8 cellular contexts compared by ENCODE assay signal in genomic region chr2:171894612-171894947, GRCh38. TPM values are rescaled to one million over a fixed set of nuclear protein-coding genes. Genes with fewer than 3 reads are reported as not detected.
DNase-seq lines count a peak whose midpoint lies in the region; ATAC-seq and TF ChIP-seq lines count a peak whose summit lies in the region.

No MANE protein-coding gene starts in this region.

- DNase-seq in RWPE1 (ENCODE audit: low spot score): no peak
- no peak for DNase-seq in esophagus muscularis mucosa (ENCODE audit: extremely low spot score)
- no peak for DNase-seq in progenitor cell of endocrine pancreas (ENCODE audit: low spot score, unreplicated experiment)
- DNase-seq in retina: no peak
- DNase-seq in HuH-7 (ENCODE audit: low spot score): no peak
- no peak for DNase-seq in GM10248 (ENCODE audit: extremely low spot score)

- peak overlapping the region; percentile 95 for H3K9ac ChIP-seq in ES-I3 (ENCODE audit: low read depth, low read length)

- H3K27me3 ChIP-seq in esophagus muscularis mucosa: no peaks in the 10 kb centered on the region

- intact Hi-C loops in esophagus muscularis mucosa (cut with DNase I): loop anchor here (1.0 kb wide), 1 partner anchor 27 kb away; no protein-coding TSS in a partner anchor

- H3K27me3 Mint-ChIP-seq in progenitor cell of endocrine pancreas: peaks cover 41% of the 10 kb centered on the region

- no peak for ATAC-seq in HG02973 (IDR thresholded peaks at IDR 0.05; ENCODE audit: unreplicated experiment)

- peak overlapping the region; percentile 23 for H3K27ac Mint-ChIP-seq in progenitor cell of endocrine pancreas

- TF ChIP-seq EP300 in esophagus muscularis mucosa (IDR thresholded peaks at IDR 0.05): no peak

- peak overlapping the region; percentile 82 for H3K27ac ChIP-seq in RWPE1
- H3K27ac ChIP-seq in esophagus muscularis mucosa (replicated peaks in 1 of 4): peak overlapping the region; percentile 85 to 88 (median 86)

- TF ChIP-seq POLR2A in esophagus muscularis mucosa (IDR thresholded peaks at IDR 0.05; ENCODE audit: low read depth): no peak

- H3K9me3 ChIP-seq in ES-I3 (ENCODE audit: control insufficient read depth, insufficient read depth, low read length) (0 out of 2 replicates have a peak, but pooled peaks cover 3% of the 10 kb centered on the region), esophagus muscularis mucosa (no peaks in the 10 kb centered on the region)

- 21% methylated on average over 10 of the region's 10 CpGs for WGBS in esophagus muscularis mucosa

- TF ChIP-seq CTCF in RWPE1 (conservative IDR thresholded peaks at IDR 0.05; ENCODE audit: low read depth): no peak
- no peak for TF ChIP-seq CTCF in esophagus muscularis mucosa (IDR thresholded peaks at IDR 0.05)
- no peak for TF ChIP-seq CTCF in progenitor cell of endocrine pancreas (IDR thresholded peaks at IDR 0.05; ENCODE audit: unreplicated experiment)
- TF ChIP-seq CTCF in GM10248 (IDR thresholded peaks at IDR 0.05; ENCODE audit: control extremely low read depth, extremely low read depth, low read depth, missing control alignments): no peak

- H3K4me3 Mint-ChIP-seq in progenitor cell of endocrine pancreas (ENCODE audit: low read depth): peak overlapping the region; percentile 92

- H3K4me3 ChIP-seq in esophagus muscularis mucosa: peak overlapping the region; percentile 74 to 95 (median 89)

- CTCF ChIA-PET in RWPE1 (lab: Yijun Ruan, JAX) (interaction anchor here (0.7 kb wide), 1 partner anchor 12 kb away, joined by 3 read pairs; no protein-coding TSS in a partner anchor), GM10248 (lab: Yijun Ruan, JAX) (interaction anchor here (1.1 to 2.3 kb wide), 3 partner anchors 11 to 190 kb away, joined by 3 to 14 read pairs (median 5); partner anchors contain the start of gene HAT1)

- H3K36me3 ChIP-seq in ES-I3 (ENCODE audit: insufficient read depth, low read length): no peaks in the 10 kb centered on the region
- H3K36me3 ChIP-seq in esophagus muscularis mucosa: peaks cover 0 to 7% (median 2%) of the 10 kb centered on the region in 4 donors

- H3K4me1 ChIP-seq in ES-I3 (ENCODE audit: insufficient read depth, low read length) (peaks cover 4% of the 10 kb centered on the region; the same call in 1 of the 2 replicates), esophagus muscularis mucosa (peaks cover 5 to 67% (median 54%) of the 10 kb centered on the region in 4 donors)

- no peaks in the 10 kb centered on the region for H3K9me3 Mint-ChIP-seq in progenitor cell of endocrine pancreas (ENCODE audit: low read depth)

- H3K4me1 Mint-ChIP-seq in progenitor cell of endocrine pancreas (ENCODE audit: low read depth): peaks cover 25% of the 10 kb centered on the region

- POLR2A ChIA-PET in RWPE1 (lab: Yijun Ruan, JAX; ENCODE audit: low non-redundant PET): no interaction called here
- POLR2A ChIA-PET in GM10248 (lab: Yijun Ruan, JAX): interaction anchor here (0.8 to 1.0 kb wide), 2 partner anchors 28 to 46 kb away, joined by 3 to 4 read pairs; partner anchors contain the start of gene HAT1

- peaks cover 2% of the 10 kb centered on the region for H3K36me3 Mint-ChIP-seq in progenitor cell of endocrine pancreas (ENCODE audit: insufficient read depth)

RNA-seq across cellular contexts. Expression of gene SLC25A12, which starts 0.5 kb away (rescaled TPM):
- 10 to 100 TPM; 52.2 to 68.9 (median 63.6) TPM for total RNA-seq in esophagus muscularis mucosa
- 8.6 and 13.9 TPM in 2 replicates for total RNA-seq in progenitor cell of endocrine pancreas

RNA-seq across cellular contexts. Expression of gene HAT1, which starts 27.7 kb away (rescaled TPM):
- total RNA-seq in esophagus muscularis mucosa (10 to 100 TPM; 21.8 to 39.4 (median 24.6) TPM), progenitor cell of endocrine pancreas (40.5 and 41.2 TPM in 2 replicates)
